In genomic region chr6:26034901-26035300, GRCh38 we compare ENCODE assay signal across 14 cellular contexts. TPM values are rescaled to one million over a fixed set of nuclear protein-coding genes. Genes with fewer than 3 reads are reported as not detected.
DNase-seq lines count a peak whose midpoint lies in the region; ATAC-seq and TF ChIP-seq lines count a peak whose summit lies in the region.
"Had no signal": no experiment of that assay in that cellular context is flagged by ENCODE, and none has a peak within 500 bp of the region (broad histone marks: within the 10 kb centered on the region; RNA-seq: fewer than 3 reads in every experiment).

No MANE protein-coding gene starts in this region.

- CTCF ChIA-PET in activated naive CD4-positive, alpha-beta T cell treated with anti-CD3 and anti-CD28 coated beads, Interleukin-2, amount 10 ng/mL, durations not matched to agents 7 days and 5 days (lab: Charles Lee), result interaction anchor here (1.2 kb wide), 1 partner anchor 9 kb away, joined by 3 read pairs; a partner anchor contains a TSS
- CTCF ChIA-PET in OCI-LY7 (lab: Charles Lee; ENCODE audit: unreplicated experiment), result no interaction called here

- WGBS in endodermal cell (ENCODE audit: insufficient coverage in 1 of 2, insufficient read length in 1 of 2), 2 experiments, result 89 to 100% methylated on average over 1 to 2 of the region's 2 CpGs

- H4K20me1 ChIP-seq in OCI-LY7 (ENCODE audit: insufficient read depth, low read length), result no peaks in the 10 kb centered on the region

- no peak overlapping the region; the same call in 1 of the 2 replicates for H2AFZ ChIP-seq in OCI-LY7 (ENCODE audit: low read length)

- H3K27ac Mint-ChIP-seq in activated naive CD4-positive, alpha-beta T cell treated with anti-CD3 and anti-CD28 coated beads, Interleukin-2, amount 10 ng/mL, durations not matched to agents 7 days and 5 days, result peak overlapping the region; percentile 99
- H3K27ac Mint-ChIP-seq in endodermal cell (peak overlapping the region; percentile 99), CD14-positive monocyte (no peak overlapping the region)
- peak overlapping the region; percentile 96 for H3K27ac Mint-ChIP-seq in stimulated activated memory B cell treated with anti-CD40 and anti-IgM and Interleukin-4, amounts not matched to agents 10 μg/mL and 1 μg/mL and 100 μg/mL, for 72 hours

- POLR2A ChIA-PET in OCI-LY7 (lab: Charles Lee), result interaction anchor here (0.6 to 17.2 kb wide), 7 partner anchors 12 to 1837 kb away, joined by 3 to 793 read pairs (median 6); a partner anchor contains a TSS

- peak overlapping the region; percentile 89 for H3K4me3 Mint-ChIP-seq in activated naive CD4-positive, alpha-beta T cell treated with anti-CD3 and anti-CD28 coated beads, Interleukin-2, amount 10 ng/mL, durations not matched to agents 7 days and 5 days
- peak overlapping the region; percentile 85 for H3K4me3 Mint-ChIP-seq in endodermal cell
- H3K4me3 Mint-ChIP-seq in stimulated activated memory B cell treated with anti-CD40 and anti-IgM and Interleukin-4, amounts not matched to agents 10 μg/mL and 1 μg/mL and 100 μg/mL, for 72 hours, result no peak overlapping the region
- no peak overlapping the region for H3K4me3 Mint-ChIP-seq in CD14-positive monocyte

- peak overlapping the region; percentile 94 for H3K4me2 ChIP-seq in OCI-LY7 (ENCODE audit: low read length)

- peaks cover 4% of the 10 kb centered on the region for H3K36me3 Mint-ChIP-seq in activated naive CD4-positive, alpha-beta T cell treated with anti-CD3 and anti-CD28 coated beads, Interleukin-2, amount 10 ng/mL, durations not matched to agents 7 days and 5 days
- no peaks in the 10 kb centered on the region for H3K36me3 Mint-ChIP-seq in endodermal cell (ENCODE audit: low read depth)
- no peaks in the 10 kb centered on the region for H3K36me3 Mint-ChIP-seq in stimulated activated memory B cell treated with anti-CD40 and anti-IgM and Interleukin-4, amounts not matched to agents 10 μg/mL and 1 μg/mL and 100 μg/mL, for 72 hours
- no peaks in the 10 kb centered on the region for H3K36me3 Mint-ChIP-seq in CD14-positive monocyte

- H3K36me3 ChIP-seq in OCI-LY7 (ENCODE audit: insufficient read depth, low read length), result peaks cover 3% of the 10 kb centered on the region; the same call in 1 of the 2 replicates
- no peaks in the 10 kb centered on the region for H3K36me3 ChIP-seq in endodermal cell (ENCODE audit: control insufficient read depth, insufficient read depth, low read length)

- intact Hi-C loops in OCI-LY7 (cut with micrococcal nuclease; ENCODE audit: unreplicated experiment), result loop anchor here (5.0 kb wide), 2 partner anchors 1112 to 1857 kb away; a partner anchor contains a TSS
- intact Hi-C loops in head of caudate nucleus (cut with DNase I), result no loop called here
- intact Hi-C loops in CD14-positive monocyte (cut with micrococcal nuclease), result loop anchor here (10.0 kb wide), 2 partner anchors 240 to 1100 kb away; a partner anchor contains a TSS

- no peaks in the 10 kb centered on the region for H3K9me2 ChIP-seq in OCI-LY7 (ENCODE audit: insufficient read depth, low read length)

- H3K4me3 ChIP-seq in OCI-LY7 (ENCODE audit: low read depth, low read length, poor library complexity, severe bottlenecking) (peak overlapping the region; percentile 78), endodermal cell (ENCODE audit: low read length) (no peak overlapping the region)

- DNase-seq in activated naive CD4-positive, alpha-beta T cell treated with anti-CD3 and anti-CD28 coated beads, Interleukin-2, amount 10 ng/mL, durations not matched to agents 7 days and 5 days, result no peak
- DNase-seq in activated naive CD4-positive, alpha-beta T cell (lab: John Stamatoyannopoulos, UW), result no peak
- peak; percentile 68 for DNase-seq in OCI-LY7 (ENCODE audit: low spot score)
- no peak for DNase-seq in endodermal cell
- DNase-seq in head of caudate nucleus, result no peak
- no peak for DNase-seq in hepatic stellate cell (ENCODE audit: low spot score)
- DNase-seq in CD14-positive monocyte (ENCODE audit: low spot score), result no peak
- DNase-seq: activated CD8-positive, alpha-beta memory T cell treated with anti-CD3 and anti-CD28 coated beads, Interleukin-2, amount 50 U/mL, for 4 hours; BE2C; NCI-H1930; stimulated activated CD4-positive, alpha-beta T cell treated with anti-CD3 and anti-CD28 coated beads, Interleukin-12 subunit alpha, Interleukin-12 subunit beta, amount 100 ng/mL, for 4 hours; stimulated activated CD8-positive, alpha-beta memory T cell treated with anti-CD3 and anti-CD28 coated beads, Interleukin-4, amount 100 ng/mL, for 48 hours had no signal

- H3K9me3 ChIP-seq in OCI-LY7 (ENCODE audit: low read length), result no peaks in the 10 kb centered on the region
- no peaks in the 10 kb centered on the region for H3K9me3 ChIP-seq in endodermal cell (ENCODE audit: control insufficient read depth, low read length)
- H3K9me3 ChIP-seq: BE2C had no signal

- H3K4me1 Mint-ChIP-seq in activated naive CD4-positive, alpha-beta T cell treated with anti-CD3 and anti-CD28 coated beads, Interleukin-2, amount 10 ng/mL, durations not matched to agents 7 days and 5 days, result peaks cover 48% of the 10 kb centered on the region
- peaks cover 27% of the 10 kb centered on the region for H3K4me1 Mint-ChIP-seq in endodermal cell
- H3K4me1 Mint-ChIP-seq in stimulated activated memory B cell treated with anti-CD40 and anti-IgM and Interleukin-4, amounts not matched to agents 10 μg/mL and 1 μg/mL and 100 μg/mL, for 72 hours, result peaks cover 30% of the 10 kb centered on the region
- peaks cover 39% of the 10 kb centered on the region for H3K4me1 Mint-ChIP-seq in CD14-positive monocyte

- H3K9me3 Mint-ChIP-seq in activated naive CD4-positive, alpha-beta T cell treated with anti-CD3 and anti-CD28 coated beads, Interleukin-2, amount 10 ng/mL, durations not matched to agents 7 days and 5 days, result no peaks in the 10 kb centered on the region
- H3K9me3 Mint-ChIP-seq in endodermal cell (no peaks in the 10 kb centered on the region), CD14-positive monocyte (peaks cover 0 to 2% (median 0%) of the 10 kb centered on the region in 7 donors)
- peaks cover 3% of the 10 kb centered on the region for H3K9me3 Mint-ChIP-seq in stimulated activated memory B cell treated with anti-CD40 and anti-IgM and Interleukin-4, amounts not matched to agents 10 μg/mL and 1 μg/mL and 100 μg/mL, for 72 hours

- no peaks in the 10 kb centered on the region for H3K27me3 Mint-ChIP-seq in activated naive CD4-positive, alpha-beta T cell treated with anti-CD3 and anti-CD28 coated beads, Interleukin-2, amount 10 ng/mL, durations not matched to agents 7 days and 5 days
- no peaks in the 10 kb centered on the region for H3K27me3 Mint-ChIP-seq in endodermal cell (ENCODE audit: insufficient read depth)
- no peaks in the 10 kb centered on the region for H3K27me3 Mint-ChIP-seq in stimulated activated memory B cell treated with anti-CD40 and anti-IgM and Interleukin-4, amounts not matched to agents 10 μg/mL and 1 μg/mL and 100 μg/mL, for 72 hours
- H3K27me3 Mint-ChIP-seq in CD14-positive monocyte (ENCODE audit: low read depth in 3 of 3), result peaks cover 0 to 5% (median 2%) of the 10 kb centered on the region in 3 donors

- no peak for ATAC-seq in stimulated activated memory B cell treated with anti-CD40 and anti-IgM and Interleukin-4, amounts not matched to agents 10 μg/mL and 1 μg/mL and 100 μg/mL, for 72 hours
- ATAC-seq: left lobe of liver had no signal

- peak overlapping the region; percentile 99 for H3K27ac ChIP-seq in OCI-LY7 (ENCODE audit: low read depth, low read length, poor library complexity, severe bottlenecking)
- H3K27ac ChIP-seq in endodermal cell (ENCODE audit: low read depth, low read length), result no peak overlapping the region

- H3K4me1 ChIP-seq in OCI-LY7 (ENCODE audit: insufficient read depth, low read length, poor library complexity, severe bottlenecking), result peaks cover 65% of the 10 kb centered on the region
- H3K4me1 ChIP-seq in endodermal cell (ENCODE audit: control insufficient read depth, insufficient read depth, low read length), result peaks cover 2% of the 10 kb centered on the region

- BruUV-seq in OCI-LY7 (replicated peaks; lab: Mats Ljungman, UMichigan), result no TSS peak

- no peaks in the 10 kb centered on the region for H3K79me2 ChIP-seq in OCI-LY7 (ENCODE audit: insufficient read depth, low read depth, low read length)

- no peaks in the 10 kb centered on the region for H3K27me3 ChIP-seq in endodermal cell (ENCODE audit: control insufficient read depth, insufficient read depth, low read length, poor library complexity, severe bottlenecking)
- H3K27me3 ChIP-seq: BE2C had no signal

- no peak overlapping the region for H3K9ac ChIP-seq in endodermal cell (ENCODE audit: extremely low read depth, low read length, poor library complexity, severe bottlenecking)

- TF ChIP-seq CTCF in OCI-LY7 (conservative IDR thresholded peaks at IDR 0.05; ENCODE audit: low read length) (no peak), endodermal cell (conservative IDR thresholded peaks at IDR 0.05) (no peak), CD14-positive monocyte (IDR thresholded peaks at IDR 0.05) (no peak)

RNA-seq across cellular contexts. Expression of gene HFE, which starts 52.3 kb away (rescaled TPM):
- 0.18 and 0.69 TPM in 2 replicates for total RNA-seq in OCI-LY7 (2014; rRNA removed; shearing (Covaris generic))
- total RNA-seq in OCI-LY7 (2022) (0.57 and 0.72 TPM in 2 replicates), endodermal cell (1 to 10 TPM; 1.8 to 2.1 TPM)
- polyA plus RNA-seq in endodermal cell (2013, experiment 1 of 2), result 2.7 TPM
- 1.7 TPM for polyA plus RNA-seq in endodermal cell (2013, experiment 2 of 2)
- polyA plus RNA-seq in CD14-positive monocyte, result 10 to 100 TPM; 14.1 to 16.1 TPM

Comparison
In these comparisons a context has a peak if more than half of its experiments do, and no peak if none do; other contexts are left out.
1. H3K27ac Mint-ChIP-seq: peak in activated naive CD4-positive, alpha-beta T cell treated with anti-CD3 and anti-CD28 coated beads, Interleukin-2, amount 10 ng/mL, durations not matched to agents 7 days and 5 days (single experiment), endodermal cell (single experiment) and stimulated activated memory B cell treated with anti-CD40 and anti-IgM and Interleukin-4, amounts not matched to agents 10 μg/mL and 1 μg/mL and 100 μg/mL, for 72 hours (single experiment); none in CD14-positive monocyte (0 of 7).
2. H3K4me3 Mint-ChIP-seq: peak in activated naive CD4-positive, alpha-beta T cell treated with anti-CD3 and anti-CD28 coated beads, Interleukin-2, amount 10 ng/mL, durations not matched to agents 7 days and 5 days (single experiment) and endodermal cell (single experiment); none in stimulated activated memory B cell treated with anti-CD40 and anti-IgM and Interleukin-4, amounts not matched to agents 10 μg/mL and 1 μg/mL and 100 μg/mL, for 72 hours (single experiment) and CD14-positive monocyte (0 of 2).